ENCODE assay signal across 36 cellular contexts in the genomic region with DNA sequence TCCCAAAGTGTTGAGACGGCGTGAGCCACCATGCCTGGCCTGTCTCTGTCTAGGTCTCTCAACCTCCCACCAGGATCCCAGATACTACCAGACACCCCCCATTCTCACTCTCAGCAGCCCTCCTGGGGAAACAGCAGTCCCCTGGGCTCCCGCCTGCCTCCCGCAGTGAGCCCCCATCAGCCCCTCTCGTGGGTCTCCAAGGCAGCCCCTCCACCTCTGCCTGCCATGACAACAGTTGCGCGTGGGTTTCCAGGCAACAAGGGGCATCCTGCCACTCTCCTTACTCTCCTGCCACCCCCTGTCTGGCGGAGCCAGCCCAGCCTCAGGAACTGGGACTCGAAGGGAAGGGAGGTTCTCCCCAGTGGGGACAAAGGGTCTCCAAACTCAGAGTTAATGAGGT. TPM values are rescaled to one million over a fixed set of nuclear protein-coding genes. Genes with fewer than 3 reads are reported as not detected.
"Had no signal": no experiment of that assay in that cellular context is flagged by ENCODE, and none has a peak within 500 bp of the region (broad histone marks: within the 10 kb centered on the region; RNA-seq: fewer than 3 reads in every experiment).

No MANE protein-coding gene starts in this region.

- H3K36me3 Mint-ChIP-seq: activated naive CD4-positive, alpha-beta T cell treated with anti-CD3 and anti-CD28 coated beads, Interleukin-2, amount 10 ng/mL, durations not matched to agents 7 days and 5 days; activated naive CD8-positive, alpha-beta T cell; brain; WTC11 had no signal

- H3K4me1 ChIP-seq: SJSA1 had no signal

- H3K9ac ChIP-seq: KMS-11, SK-N-SH had no signal

- H3K9me3 Mint-ChIP-seq: activated CD4-positive, alpha-beta T cell treated with anti-CD3 and anti-CD28 coated beads, Interleukin-2, amount 10 ng/mL, durations not matched to agents 7 days and 5 days; activated naive CD4-positive, alpha-beta T cell treated with anti-CD3 and anti-CD28 coated beads, Interleukin-2, amount 10 ng/mL, durations not matched to agents 7 days and 5 days; activated naive CD8-positive, alpha-beta T cell treated with anti-CD3 and anti-CD28 coated beads, Interleukin-2, amount 50 U/mL, for 24 hours; activated T-cell treated with anti-CD3 and anti-CD28 coated beads, Interleukin-2, amount 50 U/mL, for 4 hours; activated T-helper 1 cell treated with anti-CD3 and anti-CD28 coated beads, Interleukin-12 subunit alpha, Interleukin-12 subunit beta, Interleukin-2, Interleukin-4 antibody, amounts not matched to agents 30 ng/mL and 10 ng/mL and 1 ng/mL, durations not matched to agents 14 hours and 24 hours and 36 hours; T-helper 1 cell treated with Interleukin-12 subunit alpha and Interleukin-12 subunit beta and Interleukin-4 antibody, amounts not matched to agents 30 μg/mL and 1 μg/mL, for 36 hours; T-helper 2 cell treated with Interferon-gamma antibody and Interleukin-4, amounts not matched to agents 5 μg/mL and 100 μg/mL, for 36 hours; WTC11 had no signal

- H3K27ac ChIP-seq: KMS-11, Peyer's patch, SJSA1 had no signal

- H3K4me3 Mint-ChIP-seq: activated CD4-positive, alpha-beta T cell treated with anti-CD3 and anti-CD28 coated beads for 36 hours; activated CD4-positive, alpha-beta T cell treated with anti-CD3 and anti-CD28 coated beads, Interleukin-2, amount 10 ng/mL, durations not matched to agents 7 days and 5 days; activated naive CD4-positive, alpha-beta T cell treated with anti-CD3 and anti-CD28 coated beads, Interleukin-2, amount 10 ng/mL, durations not matched to agents 7 days and 5 days; activated naive CD8-positive, alpha-beta T cell; activated naive CD8-positive, alpha-beta T cell treated with anti-CD3 and anti-CD28 coated beads, Interleukin-2, amount 50 U/mL, for 24 hours; activated T-cell treated with anti-CD3 and anti-CD28 coated beads, Interleukin-2, amount 50 U/mL, for 4 hours; activated T-helper 1 cell treated with anti-CD3 and anti-CD28 coated beads, Interleukin-12 subunit alpha, Interleukin-12 subunit beta, Interleukin-2, Interleukin-4 antibody, amounts not matched to agents 30 ng/mL and 10 ng/mL and 1 ng/mL, durations not matched to agents 14 hours and 24 hours and 36 hours; T-helper 1 cell treated with Interleukin-12 subunit alpha and Interleukin-12 subunit beta and Interleukin-4 antibody, amounts not matched to agents 30 μg/mL and 1 μg/mL, for 36 hours; T-helper 2 cell treated with Interferon-gamma antibody and Interleukin-4, amounts not matched to agents 5 μg/mL and 100 μg/mL, for 36 hours; WTC11 had no signal

- H3K36me3 ChIP-seq: Peyer's patch, SJSA1 had no signal

- H3K4me2 ChIP-seq: KMS-11, SK-N-SH had no signal

- ATAC-seq: activated CD4-positive, alpha-beta T cell treated with anti-CD3 and anti-CD28 coated beads for 36 hours; activated CD4-positive, CD25-positive, alpha-beta regulatory T cell treated with anti-CD3 and anti-CD28 coated beads, Interleukin-2, amount 50 U/mL, for 24 hours; activated naive CD8-positive, alpha-beta T cell treated with anti-CD3 and anti-CD28 coated beads, Interleukin-2, amount 50 U/mL, for 24 hours; activated T-cell treated with anti-CD3 and anti-CD28 coated beads, Interleukin-2, amount 50 U/mL, for 4 hours; PC-3; WTC11 had no signal

- H3K4me3 ChIP-seq: Peyer's patch, SJSA1 had no signal

- DNase-seq: activated CD4-positive, alpha-beta T cell treated with anti-CD3 and anti-CD28 coated beads for 36 hours; activated CD4-positive, alpha-beta T cell treated with anti-CD3 and anti-CD28 coated beads, Interleukin-2, amount 10 ng/mL, durations not matched to agents 7 days and 5 days; activated CD4-positive, alpha-beta T cell treated with anti-CD3 and anti-CD28 coated beads, Interleukin-2, amount 50 U/mL, for 48 hours; activated CD8-positive, alpha-beta memory T cell treated with anti-CD3 and anti-CD28 coated beads, Interleukin-2, amount 50 U/mL, for 4 hours; activated gamma-delta T cell treated with Interleukin-2 at 50 U/mL for 16 hours; activated naive CD4-positive, alpha-beta T cell treated with anti-CD3 and anti-CD28 coated beads, Interleukin-2, amount 10 ng/mL, durations not matched to agents 7 days and 5 days; activated naive CD8-positive, alpha-beta T cell treated with anti-CD3 and anti-CD28 coated beads, Interleukin-2, amount 50 U/mL, for 24 hours; activated T-cell treated with anti-CD3 and anti-CD28 coated beads for 4 hours; activated T-cell treated with anti-CD3 and anti-CD28 coated beads, Interleukin-2, amount 50 U/mL, for 4 hours; anterior cingulate cortex; caudate nucleus; cerebellar nuclear complex; NCI-H1105; NCI-H1417 treated with DMSO at 0.1 percent for 48 hours; NCI-H187 treated with DMSO at 0.1 percent for 48 hours; NCI-H2081; NCI-H510A; NCI-H526; NCI-H748 treated with DMSO at 0.1 percent for 48 hours; NK-92 treated with Interleukin-12 subunit alpha and Interleukin-12 subunit beta, amount 100 ng/mL, for 24 hours; PC-3; Peyer's patch; RPMI8226; SHP77 treated with DMSO at 0.1 percent for 48 hours; SK-N-SH had no signal

- H3K27ac Mint-ChIP-seq: activated CD4-positive, alpha-beta T cell treated with anti-CD3 and anti-CD28 coated beads for 36 hours; activated CD4-positive, alpha-beta T cell treated with anti-CD3 and anti-CD28 coated beads, Interleukin-2, amount 10 ng/mL, durations not matched to agents 7 days and 5 days; activated naive CD4-positive, alpha-beta T cell treated with anti-CD3 and anti-CD28 coated beads, Interleukin-2, amount 10 ng/mL, durations not matched to agents 7 days and 5 days; activated naive CD8-positive, alpha-beta T cell; activated naive CD8-positive, alpha-beta T cell treated with anti-CD3 and anti-CD28 coated beads, Interleukin-2, amount 50 U/mL, for 24 hours; activated T-helper 1 cell treated with anti-CD3 and anti-CD28 coated beads, Interleukin-12 subunit alpha, Interleukin-12 subunit beta, Interleukin-2, Interleukin-4 antibody, amounts not matched to agents 30 ng/mL and 10 ng/mL and 1 ng/mL, durations not matched to agents 14 hours and 24 hours and 36 hours; T-helper 1 cell treated with Interleukin-12 subunit alpha and Interleukin-12 subunit beta and Interleukin-4 antibody, amounts not matched to agents 30 μg/mL and 1 μg/mL, for 36 hours; T-helper 2 cell treated with Interferon-gamma antibody and Interleukin-4, amounts not matched to agents 5 μg/mL and 100 μg/mL, for 36 hours; WTC11 had no signal

RNA-seq across cellular contexts. Expression of a gene that starts 5.2 kb away (rescaled TPM):
- total RNA-seq: activated CD4-positive, alpha-beta T cell treated with anti-CD3 and anti-CD28 coated beads for 36 hours; activated CD4-positive, alpha-beta T cell treated with anti-CD3 and anti-CD28 coated beads, Interleukin-2, amount 10 ng/mL, durations not matched to agents 7 days and 5 days; activated T-cell treated with anti-CD3 and anti-CD28 coated beads, Interleukin-2, amount 50 U/mL, for 4 hours; bronchial epithelial cell; M059J; SJSA1 had no signal

RNA-seq across cellular contexts. Expression of a gene that starts 49.3 kb away (rescaled TPM):
- total RNA-seq: activated CD4-positive, alpha-beta T cell treated with anti-CD3 and anti-CD28 coated beads for 36 hours; activated CD4-positive, alpha-beta T cell treated with anti-CD3 and anti-CD28 coated beads, Interleukin-2, amount 10 ng/mL, durations not matched to agents 7 days and 5 days; activated T-cell treated with anti-CD3 and anti-CD28 coated beads, Interleukin-2, amount 50 U/mL, for 4 hours; activated T-helper 1 cell treated with anti-CD3 and anti-CD28 coated beads, Interleukin-12 subunit alpha, Interleukin-12 subunit beta, Interleukin-2, Interleukin-4 antibody, amounts not matched to agents 30 ng/mL and 10 ng/mL and 1 ng/mL, durations not matched to agents 14 hours and 24 hours and 36 hours; bronchial epithelial cell; M059J; PC-3; SJSA1; WTC11 had no signal
